In genomic region chr11:37952035-37952434, GRCh38 we compare ENCODE assay signal across 16 cellular contexts.
A peak's percentile ranks its signal among the peaks of the same experiment; 100 is the strongest.
DNase-seq lines count a peak whose midpoint lies in the region; ATAC-seq and TF ChIP-seq lines count a peak whose summit lies in the region.
"Had no signal": no experiment of that assay in that cellular context is flagged by ENCODE, and none has a peak within 500 bp of the region (broad histone marks: within the 10 kb centered on the region; RNA-seq: fewer than 3 reads in every experiment).

No MANE protein-coding gene starts in this region.

- H3K4me2 ChIP-seq in SK-N-SH, result no peak overlapping the region
- H3K4me2 ChIP-seq: BLaER1, GM23338 had no signal

- no peak overlapping the region for H3K9ac ChIP-seq in SK-N-SH
- H3K9ac ChIP-seq: BLaER1 had no signal

- POLR2A ChIA-PET in SK-N-SH (lab: Yijun Ruan, JAX), result no interaction called here

- no peak for ATAC-seq in left ventricle myocardium superior
- ATAC-seq: GM23338 had no signal

- peak overlapping the region; percentile 51 to 86 (median 61) for H3K27ac Mint-ChIP-seq in nephron
- H3K27ac Mint-ChIP-seq: CD14-positive monocyte; CD4-positive, alpha-beta memory T cell; GM23338 had no signal

- no peaks in the 10 kb centered on the region for H4K20me1 ChIP-seq in SK-N-SH (ENCODE audit: insufficient read depth)
- H4K20me1 ChIP-seq: BLaER1 had no signal

- no peaks in the 10 kb centered on the region for H3K36me3 Mint-ChIP-seq in nephron (ENCODE audit: low read depth)
- H3K36me3 Mint-ChIP-seq: CD14-positive monocyte; CD4-positive, alpha-beta memory T cell had no signal

- 6% methylated on average over 2 of the region's 2 CpGs for WGBS in SK-N-SH (ENCODE audit: low lambda C conversion rate)

- no peaks in the 10 kb centered on the region for H3K79me2 ChIP-seq in SK-N-SH (ENCODE audit: insufficient read depth)

- H3K4me3 Mint-ChIP-seq in nephron, result no peak overlapping the region
- H3K4me3 Mint-ChIP-seq: CD14-positive monocyte; CD4-positive, alpha-beta memory T cell; GM23338 had no signal

- H3K9me3 ChIP-seq in SK-N-SH (no peaks in the 10 kb centered on the region), MG63 (0 out of 2 replicates have a peak, but pooled peaks cover 3% of the 10 kb centered on the region)
- H3K9me3 ChIP-seq: BLaER1 had no signal

- H2AFZ ChIP-seq in SK-N-SH (ENCODE audit: low read depth), result no peak overlapping the region
- H2AFZ ChIP-seq: GM23338 had no signal

- TF ChIP-seq CTCF in SK-N-SH (IDR thresholded peaks at IDR 0.05) (no peak), fibroblast of pulmonary artery (IDR thresholded peaks at IDR 0.05; ENCODE audit: low read length, missing control alignments) (no peak), nephron (IDR thresholded peaks at IDR 0.05; ENCODE audit: unreplicated experiment in 3 of 3) (no peak)

- no peaks in the 10 kb centered on the region; a peak in 1 of 4 replicates for H3K4me1 ChIP-seq in SK-N-SH (ENCODE audit: control insufficient read depth in 1 of 2, insufficient read depth in 2 of 2, low read depth in 1 of 2, low read length in 1 of 2)
- H3K4me1 ChIP-seq: BLaER1 had no signal

- DNase-seq in LHCN-M2 (ENCODE audit: low read depth) (peak; percentile 26), SK-N-SH (peak; percentile 9), fibroblast of pulmonary artery (ENCODE audit: low read depth) (peak; percentile 19), left ventricle myocardium superior (no peak), HuH-7 (ENCODE audit: low spot score) (no peak), MG63 (no peak)
- DNase-seq: 8988T; CD4-positive, alpha-beta memory T cell; DMS153; DMS79; GDM1; HCEC 1CT had no signal

- no peaks in the 10 kb centered on the region for H3K27me3 Mint-ChIP-seq in nephron (ENCODE audit: low read depth)
- H3K27me3 Mint-ChIP-seq: CD4-positive, alpha-beta memory T cell had no signal

- H3K36me3 ChIP-seq in SK-N-SH (replicated peaks in 1 of 2; ENCODE audit: control insufficient read depth in 1 of 2, insufficient read depth in 2 of 2, low read length in 1 of 2) (no peaks in the 10 kb centered on the region), MG63 (no peaks in the 10 kb centered on the region)
- H3K36me3 ChIP-seq: BLaER1 had no signal

- peak in 1 of 2 experiments; percentile 65; a peak in 2 of 4 replicates for TF ChIP-seq EP300 in SK-N-SH (IDR thresholded peaks at IDR 0.05; ENCODE audit: borderline replicate concordance in 1 of 2, low read depth in 1 of 2, low read length in 1 of 2)

- TF ChIP-seq RAD21 in SK-N-SH (IDR thresholded peaks at IDR 0.05; ENCODE audit: low read length), result no peak

- H3K4me3 ChIP-seq in SK-N-SH (ENCODE audit: low read depth in 2 of 2, low read length in 1 of 2), result no peak overlapping the region
- H3K4me3 ChIP-seq in fibroblast of pulmonary artery (replicated peaks; ENCODE audit: low read depth, low read length), result no peak overlapping the region
- H3K4me3 ChIP-seq in MG63, result no peak overlapping the region
- H3K4me3 ChIP-seq: BLaER1, GM23338 had no signal

- CTCF ChIA-PET in SK-N-SH (lab: Yijun Ruan, JAX), result no interaction called here

- peaks cover 9% of the 10 kb centered on the region for H3K4me1 Mint-ChIP-seq in nephron
- H3K4me1 Mint-ChIP-seq: GM23338 had no signal

- intact Hi-C loops in left ventricle myocardium superior (cut with micrococcal nuclease), result no loop called here

- H3K27me3 ChIP-seq in SK-N-SH (ENCODE audit: insufficient read depth), result no peaks in the 10 kb centered on the region
- no peaks in the 10 kb centered on the region for H3K27me3 ChIP-seq in MG63
- H3K27me3 ChIP-seq: BLaER1 had no signal

- no peaks in the 10 kb centered on the region for H3F3A ChIP-seq in SK-N-SH (replicated peaks; ENCODE audit: insufficient read depth)

- no peak overlapping the region for H3K27ac ChIP-seq in SK-N-SH (ENCODE audit: low read depth in 2 of 2, low read length in 1 of 2)
- H3K27ac ChIP-seq: BLaER1 had no signal

- no peaks in the 10 kb centered on the region for H3K9me2 ChIP-seq in SK-N-SH

- H3K9me3 Mint-ChIP-seq in nephron, result peaks cover 10% of the 10 kb centered on the region

TF ChIP-seq in SK-N-SH, 30 proteins besides CTCF, POLR2A, EP300 and RAD21:
- no peak for TF ChIP-seq NRF1 (IDR thresholded peaks at IDR 0.05; ENCODE audit: low read depth, low read length)

Comparison
In these comparisons a context has a peak if more than half of its experiments do, and no peak if none do; other contexts are left out.
1. DNase-seq: peak in LHCN-M2 (single experiment), SK-N-SH (single experiment) and fibroblast of pulmonary artery (single experiment); none in left ventricle myocardium superior (single experiment), HuH-7 (single experiment) and MG63 (single experiment).